Comparison of ENCODE assay signal across 14 cellular contexts in genomic region chr22:29751139-29751538, GRCh38. TPM values are rescaled to one million over a fixed set of nuclear protein-coding genes. Genes with fewer than 3 reads are reported as not detected.
DNase-seq lines count a peak whose midpoint lies in the region; ATAC-seq and TF ChIP-seq lines count a peak whose summit lies in the region.
"Had no signal": no experiment of that assay in that cellular context is flagged by ENCODE, and none has a peak within 500 bp of the region (broad histone marks: within the 10 kb centered on the region; RNA-seq: fewer than 3 reads in every experiment).

No MANE protein-coding gene starts in this region.

- H3K27ac Mint-ChIP-seq in activated CD4-positive, alpha-beta T cell treated with anti-CD3 and anti-CD28 coated beads for 36 hours, result peak overlapping the region; percentile 73
- peak overlapping the region; percentile 81 for H3K27ac Mint-ChIP-seq in activated T-helper 1 cell treated with anti-CD3 and anti-CD28 coated beads, Interleukin-12 subunit alpha, Interleukin-12 subunit beta, Interleukin-2, Interleukin-4 antibody, amounts not matched to agents 30 ng/mL and 10 ng/mL and 1 ng/mL, durations not matched to agents 14 hours and 24 hours and 36 hours
- H3K27ac Mint-ChIP-seq in Calu3 (ENCODE audit: unreplicated experiment), result no peak overlapping the region
- H3K27ac Mint-ChIP-seq: mesothelial cell of epicardium had no signal

- H3K9me3 ChIP-seq in mucosa of descending colon, result no peaks in the 10 kb centered on the region
- H3K9me3 ChIP-seq: heart left ventricle had no signal

- H3K36me3 ChIP-seq in mucosa of descending colon (ENCODE audit: low read depth), result no peaks in the 10 kb centered on the region

- peaks cover 6% of the 10 kb centered on the region for H3K4me1 Mint-ChIP-seq in activated CD4-positive, alpha-beta T cell treated with anti-CD3 and anti-CD28 coated beads for 36 hours
- peaks cover 14% of the 10 kb centered on the region for H3K4me1 Mint-ChIP-seq in activated T-helper 1 cell treated with anti-CD3 and anti-CD28 coated beads, Interleukin-12 subunit alpha, Interleukin-12 subunit beta, Interleukin-2, Interleukin-4 antibody, amounts not matched to agents 30 ng/mL and 10 ng/mL and 1 ng/mL, durations not matched to agents 14 hours and 24 hours and 36 hours (ENCODE audit: low read depth)
- H3K4me1 Mint-ChIP-seq in Calu3 (ENCODE audit: low read depth, unreplicated experiment), result peaks cover 9% of the 10 kb centered on the region
- H3K4me1 Mint-ChIP-seq: mesothelial cell of epicardium had no signal

- H3K27me3 Mint-ChIP-seq in activated CD4-positive, alpha-beta T cell treated with anti-CD3 and anti-CD28 coated beads for 36 hours, result no peaks in the 10 kb centered on the region
- H3K27me3 Mint-ChIP-seq in activated T-helper 1 cell treated with anti-CD3 and anti-CD28 coated beads, Interleukin-12 subunit alpha, Interleukin-12 subunit beta, Interleukin-2, Interleukin-4 antibody, amounts not matched to agents 30 ng/mL and 10 ng/mL and 1 ng/mL, durations not matched to agents 14 hours and 24 hours and 36 hours (ENCODE audit: insufficient read depth), result no peaks in the 10 kb centered on the region
- no peaks in the 10 kb centered on the region for H3K27me3 Mint-ChIP-seq in Calu3 (ENCODE audit: unreplicated experiment)

- ATAC-seq in activated CD4-positive, alpha-beta T cell treated with anti-CD3 and anti-CD28 coated beads for 36 hours, result peak; percentile 74
- ATAC-seq in mucosa of descending colon (peak; percentile 48), HG03108 (IDR thresholded peaks at IDR 0.05; ENCODE audit: unreplicated experiment) (no peak)

- peak; percentile 34 for DNase-seq in activated CD4-positive, alpha-beta T cell treated with anti-CD3 and anti-CD28 coated beads for 36 hours
- DNase-seq in activated CD4-positive, alpha-beta T cell treated with anti-CD3 and anti-CD28 coated beads, Interleukin-2, amount 50 U/mL, for 1 hour, result no peak
- DNase-seq in NCI-H69 (lab: John Stamatoyannopoulos, UW) (peak; percentile 20), mucosa of descending colon (no peak), DMS114 treated with DMSO at 0.1 percent for 48 hours (lab: John Stamatoyannopoulos, UW; ENCODE audit: unreplicated experiment) (no peak), Calu3 (no peak)
- no peak for DNase-seq in activated T-helper 1 cell treated with anti-CD3 and anti-CD28 coated beads, Interleukin-12 subunit alpha, Interleukin-12 subunit beta, Interleukin-2, Interleukin-4 antibody, amounts not matched to agents 30 ng/mL and 10 ng/mL and 1 ng/mL, durations not matched to agents 14 hours and 24 hours and 36 hours (ENCODE audit: low spot score)
- DNase-seq: heart left ventricle, NCI-H226, retina had no signal

- H3K36me3 Mint-ChIP-seq in activated CD4-positive, alpha-beta T cell treated with anti-CD3 and anti-CD28 coated beads for 36 hours (ENCODE audit: low read depth), result peaks cover 12% of the 10 kb centered on the region
- H3K36me3 Mint-ChIP-seq in activated T-helper 1 cell treated with anti-CD3 and anti-CD28 coated beads, Interleukin-12 subunit alpha, Interleukin-12 subunit beta, Interleukin-2, Interleukin-4 antibody, amounts not matched to agents 30 ng/mL and 10 ng/mL and 1 ng/mL, durations not matched to agents 14 hours and 24 hours and 36 hours (ENCODE audit: low read depth), result peaks cover 18% of the 10 kb centered on the region
- peaks cover 5% of the 10 kb centered on the region for H3K36me3 Mint-ChIP-seq in Calu3 (ENCODE audit: insufficient read depth, unreplicated experiment)

- H3K9me3 Mint-ChIP-seq in activated CD4-positive, alpha-beta T cell treated with anti-CD3 and anti-CD28 coated beads for 36 hours (ENCODE audit: low read depth), result no peaks in the 10 kb centered on the region
- no peaks in the 10 kb centered on the region for H3K9me3 Mint-ChIP-seq in activated T-helper 1 cell treated with anti-CD3 and anti-CD28 coated beads, Interleukin-12 subunit alpha, Interleukin-12 subunit beta, Interleukin-2, Interleukin-4 antibody, amounts not matched to agents 30 ng/mL and 10 ng/mL and 1 ng/mL, durations not matched to agents 14 hours and 24 hours and 36 hours
- no peaks in the 10 kb centered on the region for H3K9me3 Mint-ChIP-seq in Calu3 (ENCODE audit: low read depth, unreplicated experiment)
- H3K9me3 Mint-ChIP-seq: mesothelial cell of epicardium had no signal

- CTCF ChIA-PET in activated CD4-positive, alpha-beta T cell treated with anti-CD3 and anti-CD28 coated beads for 36 hours (lab: Charles Lee), result interaction anchor here (0.8 to 1.0 kb wide), 2 partner anchors 254 to 471 kb away, joined by 3 to 4 read pairs; no protein-coding TSS in a partner anchor
- CTCF ChIA-PET in Calu3 (lab: Charles Lee), result interaction anchor here (0.6 to 0.7 kb wide), 2 partner anchors 76 to 310 kb away, joined by 3 to 6 read pairs; no protein-coding TSS in a partner anchor

- intact Hi-C loops in activated CD4-positive, alpha-beta T cell treated with anti-CD3 and anti-CD28 coated beads for 36 hours (cut with DNase I, micrococcal nuclease), result no loop called here
- intact Hi-C loops in activated T-helper 1 cell treated with anti-CD3 and anti-CD28 coated beads, Interleukin-12 subunit alpha, Interleukin-12 subunit beta, Interleukin-2, Interleukin-4 antibody, amounts not matched to agents 30 ng/mL and 10 ng/mL and 1 ng/mL, durations not matched to agents 14 hours and 24 hours and 36 hours (cut with micrococcal nuclease), result no loop called here
- intact Hi-C loops in mucosa of descending colon (cut with DNase I, micrococcal nuclease), result no loop called here
- intact Hi-C loops in Calu3 (cut with micrococcal nuclease; ENCODE audit: unreplicated experiment), result no loop called here

- POLR2A ChIA-PET in activated CD4-positive, alpha-beta T cell treated with anti-CD3 and anti-CD28 coated beads for 36 hours (lab: Charles Lee), result no interaction called here

- no peak overlapping the region for H3K4me3 ChIP-seq in mucosa of descending colon
- H3K4me3 ChIP-seq: heart left ventricle had no signal

- no peak overlapping the region for H3K4me3 Mint-ChIP-seq in activated CD4-positive, alpha-beta T cell treated with anti-CD3 and anti-CD28 coated beads for 36 hours
- no peak overlapping the region for H3K4me3 Mint-ChIP-seq in activated T-helper 1 cell treated with anti-CD3 and anti-CD28 coated beads, Interleukin-12 subunit alpha, Interleukin-12 subunit beta, Interleukin-2, Interleukin-4 antibody, amounts not matched to agents 30 ng/mL and 10 ng/mL and 1 ng/mL, durations not matched to agents 14 hours and 24 hours and 36 hours
- no peak overlapping the region for H3K4me3 Mint-ChIP-seq in Calu3 (ENCODE audit: low read depth, unreplicated experiment)
- H3K4me3 Mint-ChIP-seq: mesothelial cell of epicardium had no signal

- H3K4me1 ChIP-seq in mucosa of descending colon (ENCODE audit: low read depth), result no peaks in the 10 kb centered on the region

- no TSS peak for BruUV-seq in Calu3 (replicated peaks; lab: Mats Ljungman, UMichigan)

- TF ChIP-seq CTCF in mucosa of descending colon (IDR thresholded peaks at IDR 0.05) (no peak), Calu3 (IDR thresholded peaks at IDR 0.05; ENCODE audit: unreplicated experiment) (no peak)

RNA-seq across cellular contexts. Expression of gene ZMAT5, which starts 15.7 kb away (rescaled TPM):
- 10 to 100 TPM; 19.2 to 25.1 TPM for total RNA-seq in activated CD4-positive, alpha-beta T cell treated with anti-CD3 and anti-CD28 coated beads for 36 hours
- total RNA-seq in activated T-helper 1 cell treated with anti-CD3 and anti-CD28 coated beads, Interleukin-12 subunit alpha, Interleukin-12 subunit beta, Interleukin-2, Interleukin-4 antibody, amounts not matched to agents 30 ng/mL and 10 ng/mL and 1 ng/mL, durations not matched to agents 14 hours and 24 hours and 36 hours, result 28.4 and 28.5 TPM in 2 replicates
- total RNA-seq in mucosa of descending colon (10 to 100 TPM; 12.3 to 19.5 (median 16.1) TPM), Calu3 (2022) (20.5 and 21.0 TPM in 2 replicates)

RNA-seq across cellular contexts. Expression of gene UQCR10, which starts 16.0 kb away (rescaled TPM):
- total RNA-seq in activated CD4-positive, alpha-beta T cell treated with anti-CD3 and anti-CD28 coated beads for 36 hours, result 10 to 100 TPM; 95.5 to 95.9 TPM
- 89.4 and 96.5 TPM in 2 replicates for total RNA-seq in activated T-helper 1 cell treated with anti-CD3 and anti-CD28 coated beads, Interleukin-12 subunit alpha, Interleukin-12 subunit beta, Interleukin-2, Interleukin-4 antibody, amounts not matched to agents 30 ng/mL and 10 ng/mL and 1 ng/mL, durations not matched to agents 14 hours and 24 hours and 36 hours
- 100 to 1,000 TPM; 102 to 178 (median 154) TPM for total RNA-seq in mucosa of descending colon
- total RNA-seq in Calu3 (2022), result 113 and 120 TPM in 2 replicates

RNA-seq across cellular contexts. Expression of gene CABP7, which starts 31.3 kb away (rescaled TPM):
- total RNA-seq in activated CD4-positive, alpha-beta T cell treated with anti-CD3 and anti-CD28 coated beads for 36 hours, result not detected
- not detected in 2 replicates for total RNA-seq in activated T-helper 1 cell treated with anti-CD3 and anti-CD28 coated beads, Interleukin-12 subunit alpha, Interleukin-12 subunit beta, Interleukin-2, Interleukin-4 antibody, amounts not matched to agents 30 ng/mL and 10 ng/mL and 1 ng/mL, durations not matched to agents 14 hours and 24 hours and 36 hours
- total RNA-seq in mucosa of descending colon (under 1 TPM in 2 of 3 donors, not detected in 1; 0.19 to 0.41 TPM), Calu3 (2022) (not detected in 2 replicates)
- total RNA-seq: A673, heart left ventricle, mesothelial cell of epicardium, ureter had no signal

Comparison
In these comparisons a context has a peak if more than half of its experiments do, and no peak if none do; other contexts are left out.
1. DNase-seq: peak in activated CD4-positive, alpha-beta T cell treated with anti-CD3 and anti-CD28 coated beads for 36 hours (single experiment) and NCI-H69 (single experiment); none in activated CD4-positive, alpha-beta T cell treated with anti-CD3 and anti-CD28 coated beads, Interleukin-2, amount 50 U/mL, for 1 hour (single experiment), activated T-helper 1 cell treated with anti-CD3 and anti-CD28 coated beads, Interleukin-12 subunit alpha, Interleukin-12 subunit beta, Interleukin-2, Interleukin-4 antibody, amounts not matched to agents 30 ng/mL and 10 ng/mL and 1 ng/mL, durations not matched to agents 14 hours and 24 hours and 36 hours (single experiment), mucosa of descending colon (0 of 3), DMS114 treated with DMSO at 0.1 percent for 48 hours (single experiment) and Calu3 (single experiment).